14 cellular contexts compared by ENCODE assay signal in genomic region chr2:46917628-46918027, GRCh38. TPM values are rescaled to one million over a fixed set of nuclear protein-coding genes. Genes with fewer than 3 reads are reported as not detected.
A peak's percentile ranks its signal among the peaks of the same experiment; 100 is the strongest.
DNase-seq lines count a peak whose midpoint lies in the region; ATAC-seq, FAIRE-seq and TF ChIP-seq lines count a peak whose summit lies in the region.
"Had no signal": no experiment of that assay in that cellular context is flagged by ENCODE, and none has a peak within 500 bp of the region (broad histone marks: within the 10 kb centered on the region; RNA-seq: fewer than 3 reads in every experiment).

No MANE protein-coding gene starts in this region.

- TF ChIP-seq CTCF in A549 (IDR thresholded peaks at IDR 0.05) = no peak
- TF ChIP-seq CTCF in GM12865 (IDR thresholded peaks at IDR 0.05; ENCODE audit: insufficient read depth, low read depth, low read length, missing control alignments) = no peak
- TF ChIP-seq CTCF in OCI-LY7 (conservative IDR thresholded peaks at IDR 0.05; ENCODE audit: low read length) = no peak
- no peak for TF ChIP-seq CTCF in chondrocyte (IDR thresholded peaks at IDR 0.05)

- DNase-seq in A549 (ENCODE audit: low read depth in 1 of 2, low spot score in 1 of 2) (no peak), GM12865 (ENCODE audit: low read depth) (peak; percentile 55), OCI-LY7 (ENCODE audit: low spot score) (peak; percentile 57), chondrocyte (ENCODE audit: low spot score) (no peak), GM19240 (ENCODE audit: insufficient read length, low spot score) (no peak), DMS 273 treated with DMSO at 0.1 percent for 48 hours (lab: John Stamatoyannopoulos, UW) (no peak)
- DNase-seq: activated CD8-positive, alpha-beta memory T cell treated with anti-CD3 and anti-CD28 coated beads for 24 hours; hippocampal formation; mesendoderm had no signal

- H3K9me2 ChIP-seq in OCI-LY7 (ENCODE audit: insufficient read depth, low read length) = no peaks in the 10 kb centered on the region

- H3K4me3 ChIP-seq in A549 (no peak overlapping the region), GM12865 (ENCODE audit: low read depth, low read length) (no peak overlapping the region), OCI-LY7 (ENCODE audit: low read depth, low read length, poor library complexity, severe bottlenecking) (peak overlapping the region; percentile 84)

- POLR2A ChIA-PET in A549 (lab: Yijun Ruan, JAX) = no interaction called here
- POLR2A ChIA-PET in OCI-LY7 (lab: Charles Lee) = interaction anchor here (1.1 to 2.4 kb wide), 4 partner anchors 12 to 257 kb away, joined by 3 to 7 read pairs (median 4); no protein-coding TSS in a partner anchor

- no peak for ATAC-seq in A549
- no peak for ATAC-seq in GM18505 (IDR thresholded peaks at IDR 0.05; ENCODE audit: unreplicated experiment)
- ATAC-seq in GM21423 (IDR thresholded peaks at IDR 0.05; ENCODE audit: unreplicated experiment) = no peak
- ATAC-seq: SK-N-SH treated with all-trans-retinoic acid at 6 μM for 48 hours had no signal

- H3K4me1 Mint-ChIP-seq in chondrocyte (ENCODE audit: low read depth) = peaks cover 56% of the 10 kb centered on the region

- no peak for TF ChIP-seq POLR2A in A549 (IDR thresholded peaks at IDR 0.05; ENCODE audit: low read length)
- no peak for TF ChIP-seq POLR2A in GM18505 (IDR thresholded peaks at IDR 0.05; ENCODE audit: borderline replicate concordance, extremely low read depth, insufficient read depth, insufficient read length)

- H3K9me3 ChIP-seq in A549 = no peaks in the 10 kb centered on the region
- no peaks in the 10 kb centered on the region for H3K9me3 ChIP-seq in OCI-LY7 (ENCODE audit: low read length)

- H4K20me1 ChIP-seq in OCI-LY7 (ENCODE audit: insufficient read depth, low read length) = peaks cover 12% of the 10 kb centered on the region; the same call in 1 of the 2 replicates

- peaks cover 2% of the 10 kb centered on the region for H3K36me3 Mint-ChIP-seq in chondrocyte (ENCODE audit: low read depth)

- H3K79me2 ChIP-seq in OCI-LY7 (ENCODE audit: insufficient read depth, low read depth, low read length) = peaks cover 62% of the 10 kb centered on the region

- peaks cover 39% of the 10 kb centered on the region for H3K4me1 ChIP-seq in A549
- H3K4me1 ChIP-seq in OCI-LY7 (ENCODE audit: insufficient read depth, low read length, poor library complexity, severe bottlenecking) = peaks cover 55% of the 10 kb centered on the region

- H3K27ac ChIP-seq in A549 (no peak overlapping the region), OCI-LY7 (ENCODE audit: low read depth, low read length, poor library complexity, severe bottlenecking) (peak overlapping the region; percentile 77)
- H3K27ac ChIP-seq: C4-2B had no signal

- no peaks in the 10 kb centered on the region for H3K9me3 Mint-ChIP-seq in chondrocyte (ENCODE audit: low read depth)

- H3K4me2 ChIP-seq in A549 = peak overlapping the region; percentile 76
- H3K4me2 ChIP-seq in OCI-LY7 (ENCODE audit: low read length) = peak overlapping the region; percentile 88

- CTCF ChIA-PET in A549 (lab: Yijun Ruan, JAX) = interaction anchor here (0.8 to 4.7 kb wide), 15 partner anchors 8 to 405 kb away, joined by 3 to 47 read pairs (median 4); no protein-coding TSS in a partner anchor
- CTCF ChIA-PET in OCI-LY7 (lab: Charles Lee; ENCODE audit: unreplicated experiment) = interaction anchor here (1.3 kb wide), 1 partner anchor 406 kb away, joined by 5 read pairs; no protein-coding TSS in a partner anchor

- no peaks in the 10 kb centered on the region for H3K27me3 Mint-ChIP-seq in chondrocyte (ENCODE audit: low read depth)

- no peak overlapping the region for H2AFZ ChIP-seq in OCI-LY7 (ENCODE audit: low read length)

- intact Hi-C loops in OCI-LY7 (cut with micrococcal nuclease; ENCODE audit: unreplicated experiment) = loop anchor here (5.0 kb wide), 2 partner anchors 355 to 405 kb away; no protein-coding TSS in a partner anchor

- no peak for TF ChIP-seq RAD21 in A549 (conservative IDR thresholded peaks at IDR 0.05 in 1 of 2, IDR thresholded peaks at IDR 0.05 in 1 of 2)

- H3K4me3 Mint-ChIP-seq in chondrocyte (ENCODE audit: unreplicated experiment) = peak overlapping the region; percentile 5

- no TSS peak for BruUV-seq in OCI-LY7 (replicated peaks; lab: Mats Ljungman, UMichigan)

- peaks cover 19% of the 10 kb centered on the region for H3K36me3 ChIP-seq in OCI-LY7 (ENCODE audit: insufficient read depth, low read length)

- H3K27ac Mint-ChIP-seq in chondrocyte (ENCODE audit: unreplicated experiment) = no peak overlapping the region

- TF ChIP-seq EP300 in A549 (IDR thresholded peaks at IDR 0.05) = no peak

- FAIRE-seq in A549 (lab: Jason Lieb, UNC) = no peak
- FAIRE-seq: urothelium cell line had no signal

TF ChIP-seq in A549, 52 proteins besides CTCF, POLR2A, EP300 and RAD21:
- no peak for TF ChIP-seq GATA3 (IDR thresholded peaks at IDR 0.05; ENCODE audit: borderline replicate concordance)
- no peak for TF ChIP-seq PBX3 (IDR thresholded peaks at IDR 0.05)
- TF ChIP-seq ZSCAN20 (CRISPR knock-in tag; IDR thresholded peaks at IDR 0.05) = no peak
- TF ChIP-seq JUNB (IDR thresholded peaks at IDR 0.05) = no peak
- no peak for TF ChIP-seq NPAS2 (CRISPR knock-in tag; IDR thresholded peaks at IDR 0.05; ENCODE audit: borderline replicate concordance)
- no peak for TF ChIP-seq HDAC2 (IDR thresholded peaks at IDR 0.05)
- no peak for TF ChIP-seq CEBPB (IDR thresholded peaks at IDR 0.05)
- TF ChIP-seq BCL3 (IDR thresholded peaks at IDR 0.05) = no peak
- TF ChIP-seq MAZ (IDR thresholded peaks at IDR 0.05; ENCODE audit: borderline replicate concordance, low read depth, low read length) = no peak
- no peak for TF ChIP-seq PHF8 (IDR thresholded peaks at IDR 0.05; ENCODE audit: borderline replicate concordance, low read depth)
- TF ChIP-seq FOXS1 (CRISPR knock-in tag; IDR thresholded peaks at IDR 0.05) = no peak
- TF ChIP-seq JUN (IDR thresholded peaks at IDR 0.05) = no peak
- TF ChIP-seq RCOR1 (IDR thresholded peaks at IDR 0.05; ENCODE audit: low read depth, low read length) = no peak
- TF ChIP-seq KDM5A (IDR thresholded peaks at IDR 0.05) = no peak
- TF ChIP-seq MAX (IDR thresholded peaks at IDR 0.05) = no peak
- TF ChIP-seq CBX2 (IDR thresholded peaks at IDR 0.05; ENCODE audit: borderline replicate concordance, low read depth) = no peak
- no peak for TF ChIP-seq EHMT2 (IDR thresholded peaks at IDR 0.05; ENCODE audit: low read depth)
- no peak for TF ChIP-seq RARB (CRISPR knock-in tag; IDR thresholded peaks at IDR 0.05)
- TF ChIP-seq TFCP2L1 (CRISPR knock-in tag; IDR thresholded peaks at IDR 0.05) = no peak

RNA-seq across cellular contexts. Expression of gene MCFD2, which starts 2.0 kb away (rescaled TPM):
- polyA plus RNA-seq in A549 (2011; rRNA removed) (172 and 210 TPM in 2 replicates), A549 (2017; fragmentation: RNase III; extraction: RNeasy Plus Mini Kit Qiagen cat#74134 plus additional on column Dnase treatment) (118 to 125 TPM (median 120 TPM) in 3 replicates)
- polyA plus RNA-seq in A549 (2012; cell fraction: cytosol; rRNA removed) = 51.2 and 61.9 TPM in 2 replicates
- 35.2 and 36.7 TPM in 2 replicates for polyA plus RNA-seq in A549 (2012; cell fraction: nucleus; rRNA removed)
- 90.0 and 90.1 TPM in 2 replicates for polyA minus RNA-seq in A549 (2011; rRNA and poly(A)+ RNA removed)
- 55.7 and 64.2 TPM in 2 replicates for total RNA-seq in OCI-LY7 (2014; rRNA removed; shearing (Covaris generic))
- total RNA-seq in OCI-LY7 (2022) (72.5 and 75.2 TPM in 2 replicates), chondrocyte (95.0 to 103 TPM (median 101 TPM) in 3 replicates)

RNA-seq across cellular contexts. Expression of gene TTC7A, which starts 23.4 kb away (rescaled TPM):
- polyA plus RNA-seq in A549 (2011; rRNA removed) (17.3 and 19.6 TPM in 2 replicates), A549 (2017; fragmentation: RNase III; extraction: RNeasy Plus Mini Kit Qiagen cat#74134 plus additional on column Dnase treatment) (30.7 to 31.4 TPM (median 31.3 TPM) in 3 replicates)
- 34.9 and 40.3 TPM in 2 replicates for polyA plus RNA-seq in A549 (2012; cell fraction: cytosol; rRNA removed)
- 92.4 and 101 TPM in 2 replicates for polyA plus RNA-seq in A549 (2012; cell fraction: nucleus; rRNA removed)
- 16.7 and 28.0 TPM in 2 replicates for polyA minus RNA-seq in A549 (2011; rRNA and poly(A)+ RNA removed)
- total RNA-seq in OCI-LY7 (2014; rRNA removed; shearing (Covaris generic)) = 51.9 and 64.1 TPM in 2 replicates
- total RNA-seq in OCI-LY7 (2022) (75.1 and 76.2 TPM in 2 replicates), chondrocyte (17.0 to 29.8 TPM (median 19.5 TPM) in 3 replicates)

Comparison
In these comparisons a context has a peak if more than half of its experiments do, and no peak if none do; other contexts are left out.
1. DNase-seq: peak in GM12865 (single experiment) and OCI-LY7 (single experiment); none in A549 (0 of 2), chondrocyte (single experiment), GM19240 (single experiment) and DMS 273 treated with DMSO at 0.1 percent for 48 hours (single experiment).